Comparison of ENCODE assay signal across 8 cellular contexts in the genomic region with DNA sequence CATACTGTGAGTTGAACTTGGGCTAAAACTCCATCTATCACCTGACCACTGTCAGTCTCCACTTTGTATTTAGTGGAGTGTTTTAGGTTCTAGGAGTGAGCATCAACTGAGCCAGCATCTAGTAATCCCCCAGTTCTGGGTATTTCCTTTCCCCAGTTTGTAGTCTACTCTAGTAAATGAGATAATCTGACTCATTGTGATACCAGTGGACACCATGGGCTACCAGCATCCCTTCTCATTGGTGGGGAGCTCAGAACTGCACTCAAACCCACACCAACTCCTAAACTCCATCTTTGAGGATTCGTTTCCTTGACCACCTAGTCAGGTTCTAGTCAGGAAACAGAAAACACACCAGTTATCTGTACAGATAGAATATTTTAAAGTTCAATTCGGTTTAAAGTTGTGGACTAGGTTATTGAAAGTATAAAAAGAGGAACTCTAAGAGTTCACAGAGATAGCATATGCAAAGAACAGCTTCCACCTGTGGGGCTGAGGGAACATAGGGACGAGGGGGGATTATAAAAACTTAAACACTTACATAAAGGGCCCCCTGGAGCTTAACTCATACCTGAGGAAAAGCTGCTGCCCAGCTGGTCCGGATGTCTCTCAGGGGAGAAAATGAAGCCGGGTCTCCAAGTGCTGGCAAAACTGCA. TPM values are rescaled to one million over a fixed set of nuclear protein-coding genes. Genes with fewer than 3 reads are reported as not detected.
DNase-seq lines count a peak whose midpoint lies in the region; ATAC-seq, FAIRE-seq and TF ChIP-seq lines count a peak whose summit lies in the region.

No MANE protein-coding gene starts in this region.

- TF ChIP-seq CTCF in GM12864 (IDR thresholded peaks at IDR 0.05; ENCODE audit: low read depth, low read length, missing control alignments) (no peak), pancreas (IDR thresholded peaks at IDR 0.05) (no peak)

- H3K4me3 ChIP-seq in GM12864 (ENCODE audit: low read depth, low read length) (no peak overlapping the region), pancreas (no peak overlapping the region)

- H3K36me3 ChIP-seq in pancreas: no peaks in the 10 kb centered on the region

- no peaks in the 10 kb centered on the region for H3K27me3 Mint-ChIP-seq in activated CD8-positive, alpha-beta T cell treated with anti-CD3 and anti-CD28 coated beads, Interleukin-2, amount 10 ng/mL, durations not matched to agents 7 days and 5 days (ENCODE audit: low read depth)

- intact Hi-C loops in pancreas (cut with DNase I): loop anchor here in 1 of 3 donors (10.0 kb wide), 1 partner anchor 61 kb away; no protein-coding TSS in a partner anchor

- DNase-seq in GM12864 (ENCODE audit: low read depth): peak; percentile 36
- no peak for DNase-seq in activated CD8-positive, alpha-beta T cell treated with anti-CD3 and anti-CD28 coated beads, Interleukin-2, amount 10 ng/mL, durations not matched to agents 7 days and 5 days
- DNase-seq in NCI-H187 (lab: John Stamatoyannopoulos, UW): no peak
- DNase-seq in GF-D8 (lab: John Stamatoyannopoulos, UW): no peak
- DNase-seq in NCI-H510A treated with DMSO at 0.1 percent for 48 hours (lab: John Stamatoyannopoulos, UW): no peak
- no peak for DNase-seq in pancreas

- POLR2A ChIA-PET in activated CD8-positive, alpha-beta T cell treated with anti-CD3 and anti-CD28 coated beads, Interleukin-2, amount 10 ng/mL, durations not matched to agents 7 days and 5 days (lab: Charles Lee): interaction anchor here (0.8 kb wide), 1 partner anchor 244 kb away, joined by 3 read pairs; no protein-coding TSS in a partner anchor

- H3K36me3 Mint-ChIP-seq in activated CD8-positive, alpha-beta T cell treated with anti-CD3 and anti-CD28 coated beads, Interleukin-2, amount 10 ng/mL, durations not matched to agents 7 days and 5 days (ENCODE audit: low read depth): peaks cover 30% of the 10 kb centered on the region

- no peaks in the 10 kb centered on the region for H3K9me3 ChIP-seq in pancreas

- H3K4me3 Mint-ChIP-seq in activated CD8-positive, alpha-beta T cell treated with anti-CD3 and anti-CD28 coated beads, Interleukin-2, amount 10 ng/mL, durations not matched to agents 7 days and 5 days: no peak overlapping the region

- no peak for FAIRE-seq in pancreas (lab: Jason Lieb, UNC)

- no peaks in the 10 kb centered on the region for H3K9me3 Mint-ChIP-seq in activated CD8-positive, alpha-beta T cell treated with anti-CD3 and anti-CD28 coated beads, Interleukin-2, amount 10 ng/mL, durations not matched to agents 7 days and 5 days (ENCODE audit: insufficient read depth)

- no peaks in the 10 kb centered on the region for H3K4me1 ChIP-seq in pancreas

- ATAC-seq in GM19397 (IDR thresholded peaks at IDR 0.05; ENCODE audit: unreplicated experiment): peak; percentile 88
- ATAC-seq in HG03066 (IDR thresholded peaks at IDR 0.05; ENCODE audit: low read depth, unreplicated experiment): peak; percentile 85
- ATAC-seq in activated CD8-positive, alpha-beta T cell treated with anti-CD3 and anti-CD28 coated beads, Interleukin-2, amount 10 ng/mL, durations not matched to agents 7 days and 5 days: no peak
- no peak for ATAC-seq in pancreas

- no peaks in the 10 kb centered on the region for H3K27me3 ChIP-seq in pancreas

- 88% methylated on average over 5 of the region's 5 CpGs for WGBS in pancreas, 2 donors

- CTCF ChIA-PET in activated CD8-positive, alpha-beta T cell treated with anti-CD3 and anti-CD28 coated beads, Interleukin-2, amount 10 ng/mL, durations not matched to agents 7 days and 5 days (lab: Charles Lee): interaction anchor here (0.8 to 1.4 kb wide), 5 partner anchors 18 to 292 kb away, joined by 3 to 7 read pairs (median 3); no protein-coding TSS in a partner anchor

- H3K4me1 Mint-ChIP-seq in activated CD8-positive, alpha-beta T cell treated with anti-CD3 and anti-CD28 coated beads, Interleukin-2, amount 10 ng/mL, durations not matched to agents 7 days and 5 days (ENCODE audit: low read depth): peaks cover 14% of the 10 kb centered on the region

- peak overlapping the region; percentile 69 for H3K27ac Mint-ChIP-seq in activated CD8-positive, alpha-beta T cell treated with anti-CD3 and anti-CD28 coated beads, Interleukin-2, amount 10 ng/mL, durations not matched to agents 7 days and 5 days

- no peak overlapping the region for H3K27ac ChIP-seq in pancreas

RNA-seq across cellular contexts. Expression of a gene that starts 36.0 kb away (rescaled TPM):
- 10 to 100 TPM; 30.3 to 33.4 TPM for total RNA-seq in activated CD8-positive, alpha-beta T cell treated with anti-CD3 and anti-CD28 coated beads, Interleukin-2, amount 10 ng/mL, durations not matched to agents 7 days and 5 days
- 1 to 10 TPM; 3.0 to 7.4 (median 5.3) TPM for total RNA-seq in pancreas
- polyA plus RNA-seq in pancreas: 1 to 10 TPM; 4.0 to 8.1 TPM

Comparison
In these comparisons a context has a peak if more than half of its experiments do, and no peak if none do; other contexts are left out.
1. ATAC-seq: peak in GM19397 (single experiment) and HG03066 (single experiment); none in activated CD8-positive, alpha-beta T cell treated with anti-CD3 and anti-CD28 coated beads, Interleukin-2, amount 10 ng/mL, durations not matched to agents 7 days and 5 days (single experiment) and pancreas (0 of 4).